In the genomic region with DNA sequence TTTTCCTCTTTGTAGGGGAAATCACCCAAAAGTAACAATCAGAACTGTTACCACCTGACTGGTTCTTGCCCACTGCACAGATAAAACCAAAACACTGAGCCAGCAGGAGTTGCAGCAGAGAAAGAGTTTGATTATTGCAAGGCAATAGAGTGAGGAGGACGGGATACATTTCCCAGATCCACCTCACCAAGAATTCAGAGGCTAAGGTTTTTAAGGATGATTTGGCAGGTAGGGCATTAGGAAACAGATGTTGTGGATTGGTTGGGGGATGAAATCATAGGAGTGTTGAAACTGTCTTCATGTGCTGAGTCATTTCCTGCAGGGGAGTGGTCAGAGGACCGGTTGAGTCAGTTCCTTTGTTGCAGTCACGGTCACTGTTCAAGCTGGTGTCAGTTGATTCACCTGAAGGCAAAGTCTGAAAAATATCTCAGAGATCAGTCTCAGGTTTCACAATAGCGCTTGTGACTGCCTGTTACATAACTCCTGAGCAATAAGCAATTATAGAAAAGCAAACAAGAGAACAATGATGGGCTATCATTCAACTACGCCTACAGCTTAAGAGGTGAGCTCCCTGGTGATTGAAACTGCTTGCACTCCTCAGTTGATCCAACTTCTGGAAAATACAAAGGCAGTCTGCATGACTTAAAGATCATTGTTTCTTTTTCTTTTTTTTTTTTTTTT, we compare ENCODE assay signal across 2 cellular contexts.
TF ChIP-seq lines count a peak whose summit lies in the region.

No MANE protein-coding gene starts in this region.

TF ChIP-seq in SK-N-SH treated with all-trans-retinoic acid at 6 μM for 48 hours, 23 proteins besides CTCF, POLR2A, EP300 and RAD21 (continued from another document):
- no peak for TF ChIP-seq CSRNP3 (CRISPR knock-in tag; IDR thresholded peaks at IDR 0.05)
- TF ChIP-seq PATZ1 (CRISPR knock-in tag; IDR thresholded peaks at IDR 0.05; ENCODE audit: borderline replicate concordance) = no peak
- TF ChIP-seq POU6F1 (CRISPR knock-in tag; IDR thresholded peaks at IDR 0.05; ENCODE audit: borderline replicate concordance, low read depth) = no peak
- TF ChIP-seq PPARA (CRISPR knock-in tag; IDR thresholded peaks at IDR 0.05; ENCODE audit: borderline replicate concordance) = no peak

TF ChIP-seq in GM12878, 131 proteins besides CTCF, POLR2A, EP300 and RAD21 (continued from another document and continues in another):
- no peak for TF ChIP-seq IRF5 (IDR thresholded peaks at IDR 0.05; ENCODE audit: borderline replicate concordance)
- peak; percentile 97 for TF ChIP-seq DPF2 (IDR thresholded peaks at IDR 0.05)
- no peak for TF ChIP-seq RBBP5 (conservative IDR thresholded peaks at IDR 0.05)
- TF ChIP-seq FOXK2 (IDR thresholded peaks at IDR 0.05) = no peak
- TF ChIP-seq, protein P1, sequence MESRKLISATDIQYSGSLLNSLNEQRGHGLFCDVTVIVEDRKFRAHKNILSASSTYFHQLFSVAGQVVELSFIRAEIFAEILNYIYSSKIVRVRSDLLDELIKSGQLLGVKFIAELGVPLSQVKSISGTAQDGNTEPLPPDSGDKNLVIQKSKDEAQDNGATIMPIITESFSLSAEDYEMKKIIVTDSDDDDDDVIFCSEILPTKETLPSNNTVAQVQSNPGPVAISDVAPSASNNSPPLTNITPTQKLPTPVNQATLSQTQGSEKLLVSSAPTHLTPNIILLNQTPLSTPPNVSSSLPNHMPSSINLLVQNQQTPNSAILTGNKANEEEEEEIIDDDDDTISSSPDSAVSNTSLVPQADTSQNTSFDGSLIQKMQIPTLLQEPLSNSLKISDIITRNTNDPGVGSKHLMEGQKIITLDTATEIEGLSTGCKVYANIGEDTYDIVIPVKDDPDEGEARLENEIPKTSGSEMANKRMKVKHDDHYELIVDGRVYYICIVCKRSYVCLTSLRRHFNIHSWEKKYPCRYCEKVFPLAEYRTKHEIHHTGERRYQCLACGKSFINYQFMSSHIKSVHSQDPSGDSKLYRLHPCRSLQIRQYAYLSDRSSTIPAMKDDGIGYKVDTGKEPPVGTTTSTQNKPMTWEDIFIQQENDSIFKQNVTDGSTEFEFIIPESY (IDR thresholded peaks at IDR 0.05) = no peak
- TF ChIP-seq NR2C1 (IDR thresholded peaks at IDR 0.05) = no peak
- TF ChIP-seq MEF2B (IDR thresholded peaks at IDR 0.05; ENCODE audit: partially characterized antibody, poor library complexity, severe bottlenecking) = peak; percentile 68
- peak; percentile 50; the same call in 1 of the 2 replicates for TF ChIP-seq TCF7 (IDR thresholded peaks at IDR 0.05; ENCODE audit: borderline replicate concordance)
- no peak for TF ChIP-seq KDM1A (IDR thresholded peaks at IDR 0.05; ENCODE audit: borderline replicate concordance)
- no peak for TF ChIP-seq ZZZ3 (IDR thresholded peaks at IDR 0.05; ENCODE audit: control insufficient read depth, insufficient read length, low read depth)
- TF ChIP-seq IRF4 (IDR thresholded peaks at IDR 0.05; ENCODE audit: low read depth, low read length) = peak; percentile 97
- TF ChIP-seq SREBF1 (IDR thresholded peaks at IDR 0.05; ENCODE audit: low read length) = no peak
- TF ChIP-seq ZBTB4 (CRISPR knock-in tag; IDR thresholded peaks at IDR 0.05) = no peak
- no peak for TF ChIP-seq SMARCA5 (IDR thresholded peaks at IDR 0.05)
- no peak for TF ChIP-seq ESRRA (IDR thresholded peaks at IDR 0.05; ENCODE audit: low read length)
- TF ChIP-seq EED (IDR thresholded peaks at IDR 0.05; ENCODE audit: low read depth) = peak; percentile 97
- TF ChIP-seq PAX5 (IDR thresholded peaks at IDR 0.05; ENCODE audit: borderline replicate concordance, low read depth, low read length) = peak; percentile 96
- peak; percentile 98 for TF ChIP-seq ATF7 (IDR thresholded peaks at IDR 0.05; ENCODE audit: low read depth)
- TF ChIP-seq FOS (IDR thresholded peaks at IDR 0.05; ENCODE audit: borderline replicate concordance, extremely low read depth, insufficient read length) = no peak
- TF ChIP-seq SP1 (IDR thresholded peaks at IDR 0.05; ENCODE audit: low read depth, low read length) = peak; percentile 74
- TF ChIP-seq CHD4 (IDR thresholded peaks at IDR 0.05) = no peak
- TF ChIP-seq SMAD1 (IDR thresholded peaks at IDR 0.05; ENCODE audit: low read depth, partially characterized antibody) = peak; percentile 97
- TF ChIP-seq FOXM1 (IDR thresholded peaks at IDR 0.05; ENCODE audit: low read depth, low read length) = peak; percentile 96
- peak; percentile 99 for TF ChIP-seq IKZF2 (IDR thresholded peaks at IDR 0.05)
- peak; percentile 83 for TF ChIP-seq RAD51 (IDR thresholded peaks at IDR 0.05)
- peak; percentile 67; the same call in 1 of the 2 replicates for TF ChIP-seq BMI1 (IDR thresholded peaks at IDR 0.05; ENCODE audit: borderline replicate concordance)
- peak; percentile 96 for TF ChIP-seq NBN (IDR thresholded peaks at IDR 0.05)
- no peak for TF ChIP-seq MYC (IDR thresholded peaks at IDR 0.05; ENCODE audit: insufficient read depth, insufficient read length, insufficient replicate concordance, low read length, severe bottlenecking)
- no peak for TF ChIP-seq NFYA (IDR thresholded peaks at IDR 0.05; ENCODE audit: borderline replicate concordance, low read depth, low read length)
- TF ChIP-seq BCL11A (IDR thresholded peaks at IDR 0.05; ENCODE audit: low read depth, low read length) = peak; percentile 95
- no peak; the same call in 1 of the 2 replicates for TF ChIP-seq HDGF (IDR thresholded peaks at IDR 0.05)
- TF ChIP-seq PML (IDR thresholded peaks at IDR 0.05; ENCODE audit: low read length) = peak; percentile 87
- TF ChIP-seq SUPT20H (IDR thresholded peaks at IDR 0.05; ENCODE audit: borderline replicate concordance, control insufficient read depth, low read depth, low read length) = no peak
- TF ChIP-seq CEBPZ (IDR thresholded peaks at IDR 0.05; ENCODE audit: low read depth, low read length) = no peak
- TF ChIP-seq SMAD5 (IDR thresholded peaks at IDR 0.05; ENCODE audit: low read depth) = peak; percentile 89; the same call in 1 of the 2 replicates
- no peak for TF ChIP-seq RFX5 (IDR thresholded peaks at IDR 0.05; ENCODE audit: low read depth, low read length)
- TF ChIP-seq NR2C2 (IDR thresholded peaks at IDR 0.05; ENCODE audit: borderline replicate concordance, control insufficient read depth, insufficient read length, low read depth) = no peak
- TF ChIP-seq ZSCAN29 (IDR thresholded peaks at IDR 0.05) = no peak
- TF ChIP-seq JUND (IDR thresholded peaks at IDR 0.05; ENCODE audit: low read depth, low read length) = peak; percentile 89
- TF ChIP-seq HSF1 (IDR thresholded peaks at IDR 0.05; ENCODE audit: low read depth, low read length) = no peak
- TF ChIP-seq RCOR1 (conservative IDR thresholded peaks at IDR 0.05; ENCODE audit: low read depth, low read length) = no peak; the same call in 1 of the 2 replicates
- no peak for TF ChIP-seq ZNF207 (IDR thresholded peaks at IDR 0.05; ENCODE audit: borderline replicate concordance)
- TF ChIP-seq NFIC (IDR thresholded peaks at IDR 0.05; ENCODE audit: low read depth, low read length) = peak; percentile 99
- TF ChIP-seq SREBF2 (IDR thresholded peaks at IDR 0.05; ENCODE audit: low read length) = no peak
- peak; percentile 4 for TF ChIP-seq PBX3 (IDR thresholded peaks at IDR 0.05; ENCODE audit: insufficient replicate concordance, low read depth, low read length)
- no peak for TF ChIP-seq E4F1 (IDR thresholded peaks at IDR 0.05; ENCODE audit: borderline replicate concordance, partially characterized antibody)
